Comparison of ENCODE assay signal across 22 cellular contexts in the genomic region with DNA sequence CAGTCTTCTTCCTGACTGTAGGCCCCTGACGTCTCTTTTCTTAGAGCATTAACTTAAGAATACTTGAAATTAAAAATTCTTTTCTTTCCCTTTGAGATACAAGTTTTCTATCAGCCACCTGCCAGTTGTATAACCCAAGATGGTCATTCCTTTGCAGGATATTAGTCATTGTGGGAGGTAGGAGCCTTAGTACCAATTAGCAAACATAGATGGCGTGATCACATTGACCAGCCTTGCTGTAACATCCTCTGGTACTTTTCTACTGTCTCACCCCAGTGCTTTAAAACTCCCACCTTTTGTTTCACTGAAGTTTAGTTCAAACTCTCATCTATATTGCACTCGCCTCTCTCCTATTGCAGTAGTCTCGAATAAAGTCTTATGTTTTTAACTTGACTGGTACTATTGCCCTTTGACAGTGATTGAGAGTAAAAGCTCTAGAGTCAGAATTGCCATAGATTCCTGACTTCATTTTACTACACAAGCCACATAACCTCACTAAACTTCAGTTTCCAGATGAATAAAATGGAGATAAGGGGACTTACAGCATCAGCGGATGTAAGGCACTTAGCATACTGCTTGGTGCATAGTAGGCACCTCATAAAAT.
"Had no signal": no experiment of that assay in that cellular context is flagged by ENCODE, and none has a peak within 500 bp of the region (broad histone marks: within the 10 kb centered on the region; RNA-seq: fewer than 3 reads in every experiment).

No MANE protein-coding gene starts in this region.

- H3K27ac Mint-ChIP-seq: activated CD4-positive, alpha-beta memory T cell treated with anti-CD3 and anti-CD28 coated beads, Interleukin-2, amount 10 ng/mL, durations not matched to agents 7 days and 5 days; activated CD8-positive, alpha-beta memory T cell treated with anti-CD3 and anti-CD28 coated beads, Interleukin-2, amount 10 ng/mL, durations not matched to agents 7 days and 5 days; activated naive CD4-positive, alpha-beta T cell treated with anti-CD3 and anti-CD28 coated beads, Interleukin-2, amount 10 ng/mL, durations not matched to agents 7 days and 5 days; naive B cell; stimulated activated naive B cell treated with anti-CD40 and anti-IgM and Interleukin-4, amounts not matched to agents 10 μg/mL and 1 μg/mL and 100 μg/mL, for 72 hours; T-helper 2 cell treated with Interferon-gamma antibody and Interleukin-4, amounts not matched to agents 5 μg/mL and 100 μg/mL, for 36 hours had no signal

- H3K4me3 Mint-ChIP-seq: activated CD4-positive, alpha-beta memory T cell treated with anti-CD3 and anti-CD28 coated beads, Interleukin-2, amount 10 ng/mL, durations not matched to agents 7 days and 5 days; activated CD8-positive, alpha-beta memory T cell treated with anti-CD3 and anti-CD28 coated beads, Interleukin-2, amount 10 ng/mL, durations not matched to agents 7 days and 5 days; activated naive CD4-positive, alpha-beta T cell treated with anti-CD3 and anti-CD28 coated beads, Interleukin-2, amount 10 ng/mL, durations not matched to agents 7 days and 5 days; naive B cell; neural crest cell; stimulated activated naive B cell treated with anti-CD40 and anti-IgM and Interleukin-4, amounts not matched to agents 10 μg/mL and 1 μg/mL and 100 μg/mL, for 72 hours; T-helper 2 cell treated with Interferon-gamma antibody and Interleukin-4, amounts not matched to agents 5 μg/mL and 100 μg/mL, for 36 hours had no signal

- H3K4me1 ChIP-seq: gastrocnemius medialis, heart left ventricle, left ventricle myocardium inferior, spleen, upper lobe of right lung had no signal

- H3K9me3 Mint-ChIP-seq: activated naive CD4-positive, alpha-beta T cell treated with anti-CD3 and anti-CD28 coated beads, Interleukin-2, amount 10 ng/mL, durations not matched to agents 7 days and 5 days; T-helper 2 cell treated with Interferon-gamma antibody and Interleukin-4, amounts not matched to agents 5 μg/mL and 100 μg/mL, for 36 hours had no signal

- H3K4me1 Mint-ChIP-seq: activated CD4-positive, alpha-beta memory T cell treated with anti-CD3 and anti-CD28 coated beads, Interleukin-2, amount 10 ng/mL, durations not matched to agents 7 days and 5 days; activated naive CD4-positive, alpha-beta T cell treated with anti-CD3 and anti-CD28 coated beads, Interleukin-2, amount 10 ng/mL, durations not matched to agents 7 days and 5 days; neural crest cell had no signal

- ATAC-seq: activated CD8-positive, alpha-beta memory T cell treated with anti-CD3 and anti-CD28 coated beads, Interleukin-2, amount 10 ng/mL, durations not matched to agents 7 days and 5 days; gastrocnemius medialis; heart left ventricle; mucosa of descending colon; stimulated activated naive B cell treated with anti-CD40 and anti-IgM and Interleukin-4, amounts not matched to agents 10 μg/mL and 1 μg/mL and 100 μg/mL, for 72 hours; upper lobe of right lung had no signal

- H3K27ac ChIP-seq: brain microvascular endothelial cell, coronary artery, gastrocnemius medialis, heart left ventricle, left ventricle myocardium inferior, spleen, thoracic aorta, upper lobe of right lung had no signal

- H3K4me3 ChIP-seq: coronary artery, gastrocnemius medialis, heart left ventricle, left ventricle myocardium inferior, mucosa of descending colon, spleen, thoracic aorta, upper lobe of right lung had no signal

- DNase-seq: activated CD4-positive, alpha-beta memory T cell treated with anti-CD3 and anti-CD28 coated beads, Interleukin-2, amount 10 ng/mL, durations not matched to agents 7 days and 5 days; activated CD4-positive, alpha-beta T cell treated with anti-CD3 and anti-CD28 coated beads for 4 hours; activated CD8-positive, alpha-beta memory T cell treated with anti-CD3 and anti-CD28 coated beads, Interleukin-2, amount 10 ng/mL, durations not matched to agents 7 days and 5 days; activated naive CD4-positive, alpha-beta T cell treated with anti-CD3 and anti-CD28 coated beads, Interleukin-2, amount 10 ng/mL, durations not matched to agents 7 days and 5 days; aorta; brain microvascular endothelial cell; gastrocnemius medialis; heart left ventricle; kidney glomerular epithelial cell; left ventricle myocardium inferior; mammary epithelial cell; mucosa of descending colon; naive B cell; retina; spleen; stimulated activated CD4-positive, alpha-beta T cell treated with anti-CD3 and anti-CD28 coated beads, Interleukin-4, amount 100 ng/mL, for 4 hours; stimulated activated naive B cell treated with anti-CD40 and anti-IgM and Interleukin-4, amounts not matched to agents 10 μg/mL and 1 μg/mL and 100 μg/mL, for 72 hours; upper lobe of right lung had no signal

- H3K36me3 ChIP-seq: brain microvascular endothelial cell, gastrocnemius medialis had no signal

- H3K9me3 ChIP-seq: gastrocnemius medialis, mucosa of descending colon, thoracic aorta, upper lobe of right lung had no signal

- H3K27me3 Mint-ChIP-seq: activated CD4-positive, alpha-beta memory T cell treated with anti-CD3 and anti-CD28 coated beads, Interleukin-2, amount 10 ng/mL, durations not matched to agents 7 days and 5 days; activated CD8-positive, alpha-beta memory T cell treated with anti-CD3 and anti-CD28 coated beads, Interleukin-2, amount 10 ng/mL, durations not matched to agents 7 days and 5 days; activated naive CD4-positive, alpha-beta T cell treated with anti-CD3 and anti-CD28 coated beads, Interleukin-2, amount 10 ng/mL, durations not matched to agents 7 days and 5 days; naive B cell; stimulated activated naive B cell treated with anti-CD40 and anti-IgM and Interleukin-4, amounts not matched to agents 10 μg/mL and 1 μg/mL and 100 μg/mL, for 72 hours had no signal
